9 cellular contexts compared by ENCODE assay signal in the genomic region with DNA sequence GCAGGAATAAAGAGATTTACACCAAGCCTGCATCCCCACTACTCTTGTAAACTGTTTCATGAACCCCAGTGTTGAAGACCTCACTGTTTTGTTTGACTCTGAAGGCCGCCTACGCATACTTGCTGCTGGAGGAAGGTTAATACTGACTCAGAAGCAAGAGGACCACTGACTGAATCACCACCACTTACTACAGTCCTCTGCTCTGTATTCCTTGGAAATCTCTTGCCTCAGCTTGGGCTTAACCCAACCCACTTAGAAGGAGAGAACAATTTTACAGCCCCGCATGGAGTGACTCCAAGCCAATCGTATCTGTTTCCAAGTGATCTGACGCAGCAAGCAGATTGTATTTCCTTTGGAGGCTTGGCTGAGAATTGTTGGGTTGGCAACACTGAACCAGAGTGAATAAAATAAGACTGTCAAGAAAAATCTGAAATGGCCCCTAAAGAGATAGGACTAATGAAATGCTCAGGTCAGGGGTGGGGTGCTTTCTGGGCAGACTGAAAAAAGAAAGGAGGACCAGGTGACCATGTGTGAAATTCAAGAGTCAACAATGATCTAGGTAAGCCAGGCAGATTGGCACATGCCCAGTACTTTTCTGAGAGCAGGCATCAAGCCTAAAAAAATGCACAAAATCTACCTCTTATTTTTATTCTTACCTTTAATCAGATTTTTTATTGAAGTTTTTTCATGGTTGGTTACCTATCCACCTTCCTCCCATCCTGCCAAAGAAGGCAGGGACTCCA.
DNase-seq lines count a peak whose midpoint lies in the region; ATAC-seq and TF ChIP-seq lines count a peak whose summit lies in the region.
"Had no signal": no experiment of that assay in that cellular context is flagged by ENCODE, and none has a peak within 500 bp of the region (broad histone marks: within the 10 kb centered on the region; RNA-seq: fewer than 3 reads in every experiment).

No MANE protein-coding gene starts in this region.

- CTCF ChIA-PET in mammary epithelial cell (lab: Charles Lee; ENCODE audit: low non-redundant PET) = no interaction called here

- H3K4me3 ChIP-seq in mammary epithelial cell (replicated peaks in 1 of 3; ENCODE audit: insufficient read depth in 1 of 3, low read depth in 2 of 3, low read length in 3 of 3) (no peak overlapping the region), left lung (no peak overlapping the region), subcutaneous abdominal adipose tissue (ENCODE audit: low read depth in 1 of 5, low read length in 5 of 5) (no peak overlapping the region)

- TF ChIP-seq CTCF in mammary epithelial cell (conservative IDR thresholded peaks at IDR 0.05 in 1 of 2, IDR thresholded peaks at IDR 0.05 in 1 of 2; ENCODE audit: extremely low read depth in 1 of 2, insufficient read depth in 1 of 2, low read depth in 1 of 2, low read length in 2 of 2) (no peak), left lung (IDR thresholded peaks at IDR 0.05) (no peak)

- no peaks in the 10 kb centered on the region for H3K27me3 ChIP-seq in mammary epithelial cell (ENCODE audit: insufficient read depth, low read length)
- H3K27me3 ChIP-seq in left lung = no peaks in the 10 kb centered on the region
- no peaks in the 10 kb centered on the region for H3K27me3 ChIP-seq in subcutaneous abdominal adipose tissue (ENCODE audit: control insufficient read depth in 5 of 5, insufficient read depth in 4 of 5, low read length in 5 of 5)

- dilution Hi-C loops in mammary epithelial cell (cut with HindIII; ENCODE audit: low sequenced_read_pairs) = no loop called here

- H3K27me3 Mint-ChIP-seq in activated T-helper 1 cell treated with anti-CD3 and anti-CD28 coated beads, Interleukin-12 subunit alpha, Interleukin-12 subunit beta, Interleukin-2, Interleukin-4 antibody, amounts not matched to agents 30 ng/mL and 10 ng/mL and 1 ng/mL, durations not matched to agents 14 hours and 24 hours and 36 hours (ENCODE audit: insufficient read depth) = peaks cover 4% of the 10 kb centered on the region
- H3K27me3 Mint-ChIP-seq: natural killer cell treated with Interleukin-12 subunit alpha and Interleukin-12 subunit beta and Interleukin-15 and Interleukin-18, amount 100 ng/mL, for 72 hours had no signal

- in situ Hi-C loops in mammary epithelial cell (cut with MboI; ENCODE audit: low sequenced_read_pairs in 2 of 2) = loop anchor here in 1 of 2 donors (25.0 kb wide), 2 partner anchors 243 to 607 kb away; a partner anchor contains a TSS

- DNase-seq in HS-5 (ENCODE audit: low read depth) = peak; percentile 69
- peak; percentile 99 for DNase-seq in mammary epithelial cell
- DNase-seq in left lung = peak in 1 of 2 donors; percentile 61
- no peak for DNase-seq in activated T-helper 1 cell treated with anti-CD3 and anti-CD28 coated beads, Interleukin-12 subunit alpha, Interleukin-12 subunit beta, Interleukin-2, Interleukin-4 antibody, amounts not matched to agents 30 ng/mL and 10 ng/mL and 1 ng/mL, durations not matched to agents 14 hours and 24 hours and 36 hours (ENCODE audit: low spot score)

- H3K9ac ChIP-seq in mammary epithelial cell (ENCODE audit: insufficient read depth, low read length) = peak overlapping the region; percentile 76
- no peak overlapping the region for H3K9ac ChIP-seq in subcutaneous abdominal adipose tissue (ENCODE audit: low read length in 5 of 5)

- H3K27ac ChIP-seq in mammary epithelial cell (ENCODE audit: insufficient read depth, low read depth, low read length) = peak overlapping the region; percentile 98
- H3K27ac ChIP-seq in left lung = peak overlapping the region; percentile 11 to 72
- peak overlapping the region; percentile 81 for H3K27ac ChIP-seq in subcutaneous abdominal adipose tissue (ENCODE audit: low read depth, low read length)

- no peaks in the 10 kb centered on the region for H3K36me3 ChIP-seq in mammary epithelial cell (ENCODE audit: insufficient read depth, low read length)
- H3K36me3 ChIP-seq in left lung = no peaks in the 10 kb centered on the region
- H3K36me3 ChIP-seq in subcutaneous abdominal adipose tissue (ENCODE audit: control insufficient read depth in 5 of 5, insufficient read depth in 5 of 5, low read length in 5 of 5) = no peaks in the 10 kb centered on the region

- no peaks in the 10 kb centered on the region for H3K9me3 Mint-ChIP-seq in activated T-helper 1 cell treated with anti-CD3 and anti-CD28 coated beads, Interleukin-12 subunit alpha, Interleukin-12 subunit beta, Interleukin-2, Interleukin-4 antibody, amounts not matched to agents 30 ng/mL and 10 ng/mL and 1 ng/mL, durations not matched to agents 14 hours and 24 hours and 36 hours
- H3K9me3 Mint-ChIP-seq: natural killer cell treated with Interleukin-12 subunit alpha and Interleukin-12 subunit beta and Interleukin-15 and Interleukin-18, amount 100 ng/mL, for 72 hours had no signal

- H3K9me3 ChIP-seq in mammary epithelial cell (replicated peaks; ENCODE audit: insufficient read depth, low read length) (no peaks in the 10 kb centered on the region), left lung (no peaks in the 10 kb centered on the region), subcutaneous abdominal adipose tissue (ENCODE audit: control insufficient read depth in 5 of 5, low read length in 5 of 5) (no peaks in the 10 kb centered on the region)

- ATAC-seq in left lung = peak; percentile 67
- ATAC-seq in HG03095 (IDR thresholded peaks at IDR 0.05; ENCODE audit: unreplicated experiment) = no peak
- ATAC-seq in HG03432 (IDR thresholded peaks at IDR 0.05; ENCODE audit: unreplicated experiment) = no peak
- ATAC-seq in HG02852 (IDR thresholded peaks at IDR 0.05; ENCODE audit: unreplicated experiment) = no peak
- ATAC-seq: natural killer cell treated with Interleukin-12 subunit alpha and Interleukin-12 subunit beta and Interleukin-15 and Interleukin-18, amount 100 ng/mL, for 72 hours had no signal

- peak overlapping the region; percentile 34 for H3K4me2 ChIP-seq in mammary epithelial cell (ENCODE audit: insufficient read depth, low read depth, low read length)

- H3K27ac Mint-ChIP-seq in activated T-helper 1 cell treated with anti-CD3 and anti-CD28 coated beads, Interleukin-12 subunit alpha, Interleukin-12 subunit beta, Interleukin-2, Interleukin-4 antibody, amounts not matched to agents 30 ng/mL and 10 ng/mL and 1 ng/mL, durations not matched to agents 14 hours and 24 hours and 36 hours = no peak overlapping the region

- H3K4me1 Mint-ChIP-seq in activated T-helper 1 cell treated with anti-CD3 and anti-CD28 coated beads, Interleukin-12 subunit alpha, Interleukin-12 subunit beta, Interleukin-2, Interleukin-4 antibody, amounts not matched to agents 30 ng/mL and 10 ng/mL and 1 ng/mL, durations not matched to agents 14 hours and 24 hours and 36 hours (ENCODE audit: low read depth) = no peaks in the 10 kb centered on the region

- WGBS in mammary epithelial cell (ENCODE audit: low coverage, missing lambda C conversion rate) = 0% methylated on average over 5 of the region's 5 CpGs

- H4K20me1 ChIP-seq in mammary epithelial cell (ENCODE audit: insufficient read depth, low read length) = no peaks in the 10 kb centered on the region

- H2AFZ ChIP-seq in mammary epithelial cell (ENCODE audit: low read depth, low read length) = no peak overlapping the region

- TSS peak; percentile 26 for BruUV-seq in mammary epithelial cell (replicated peaks; lab: Mats Ljungman, UMichigan)

- H3K4me3 Mint-ChIP-seq in activated T-helper 1 cell treated with anti-CD3 and anti-CD28 coated beads, Interleukin-12 subunit alpha, Interleukin-12 subunit beta, Interleukin-2, Interleukin-4 antibody, amounts not matched to agents 30 ng/mL and 10 ng/mL and 1 ng/mL, durations not matched to agents 14 hours and 24 hours and 36 hours = no peak overlapping the region
- H3K4me3 Mint-ChIP-seq: natural killer cell treated with Interleukin-12 subunit alpha and Interleukin-12 subunit beta and Interleukin-15 and Interleukin-18, amount 100 ng/mL, for 72 hours had no signal

- H3K79me2 ChIP-seq in mammary epithelial cell (ENCODE audit: insufficient read depth, low read length) = peaks cover 3% of the 10 kb centered on the region

- H3K4me1 ChIP-seq in mammary epithelial cell (ENCODE audit: insufficient read depth, low read length) (peaks cover 70% of the 10 kb centered on the region), left lung (peaks cover 17 to 33% of the 10 kb centered on the region in 2 donors), subcutaneous abdominal adipose tissue (ENCODE audit: control insufficient read depth in 5 of 5, insufficient read depth in 5 of 5, low read length in 5 of 5) (peaks cover 6 to 51% (median 40%) of the 10 kb centered on the region in 5 donors)

- no peaks in the 10 kb centered on the region for H3K36me3 Mint-ChIP-seq in activated T-helper 1 cell treated with anti-CD3 and anti-CD28 coated beads, Interleukin-12 subunit alpha, Interleukin-12 subunit beta, Interleukin-2, Interleukin-4 antibody, amounts not matched to agents 30 ng/mL and 10 ng/mL and 1 ng/mL, durations not matched to agents 14 hours and 24 hours and 36 hours (ENCODE audit: low read depth)
- H3K36me3 Mint-ChIP-seq: natural killer cell treated with Interleukin-12 subunit alpha and Interleukin-12 subunit beta and Interleukin-15 and Interleukin-18, amount 100 ng/mL, for 72 hours had no signal

- intact Hi-C loops in mammary epithelial cell (cut with micrococcal nuclease) (no loop called here), left lung (cut with DNase I) (no loop called here)
- intact Hi-C loops in activated T-helper 1 cell treated with anti-CD3 and anti-CD28 coated beads, Interleukin-12 subunit alpha, Interleukin-12 subunit beta, Interleukin-2, Interleukin-4 antibody, amounts not matched to agents 30 ng/mL and 10 ng/mL and 1 ng/mL, durations not matched to agents 14 hours and 24 hours and 36 hours (cut with micrococcal nuclease) = no loop called here

Comparison
In these comparisons a context has a peak if more than half of its experiments do, and no peak if none do; other contexts are left out.
1. H3K27ac ChIP-seq: peak in every context shown above with its lines; median percentile 98 in mammary epithelial cell; 81 in subcutaneous abdominal adipose tissue; 42 in left lung.